Comparison of ENCODE assay signal across 11 cellular contexts in genomic region chr16:79593074-79593531, GRCh38. TPM values are rescaled to one million over a fixed set of nuclear protein-coding genes. Genes with fewer than 3 reads are reported as not detected.
DNase-seq lines count a peak whose midpoint lies in the region; ATAC-seq and TF ChIP-seq lines count a peak whose summit lies in the region.
"Had no signal": no experiment of that assay in that cellular context is flagged by ENCODE, and none has a peak within 500 bp of the region (broad histone marks: within the 10 kb centered on the region; RNA-seq: fewer than 3 reads in every experiment).

No MANE protein-coding gene starts in this region.

- no peaks in the 10 kb centered on the region for H3K9me3 Mint-ChIP-seq in activated CD4-positive, alpha-beta memory T cell treated with anti-CD3 and anti-CD28 coated beads, Interleukin-2, amount 10 ng/mL, durations not matched to agents 7 days and 5 days
- H3K9me3 Mint-ChIP-seq: GM23338 had no signal

- H3K4me3 Mint-ChIP-seq in activated CD4-positive, alpha-beta memory T cell treated with anti-CD3 and anti-CD28 coated beads, Interleukin-2, amount 10 ng/mL, durations not matched to agents 7 days and 5 days: peak overlapping the region; percentile 30
- H3K4me3 Mint-ChIP-seq: GM23338 had no signal

- H3K27me3 ChIP-seq in left ventricle myocardium inferior (ENCODE audit: low read depth): peaks cover 15% of the 10 kb centered on the region

- H3K4me2 ChIP-seq in OCI-LY7 (ENCODE audit: low read length): no peak overlapping the region
- H3K4me2 ChIP-seq: GM23338 had no signal

- H3K27ac ChIP-seq in left ventricle myocardium inferior (replicated peaks) (peak overlapping the region; percentile 95), OCI-LY7 (ENCODE audit: low read depth, low read length, poor library complexity, severe bottlenecking) (no peak overlapping the region)

- peaks cover 50% of the 10 kb centered on the region for H3K4me1 Mint-ChIP-seq in activated CD4-positive, alpha-beta memory T cell treated with anti-CD3 and anti-CD28 coated beads, Interleukin-2, amount 10 ng/mL, durations not matched to agents 7 days and 5 days

- H3K4me1 ChIP-seq in left ventricle myocardium inferior (peaks cover 42% of the 10 kb centered on the region), OCI-LY7 (ENCODE audit: insufficient read depth, low read length, poor library complexity, severe bottlenecking) (no peaks in the 10 kb centered on the region)

- H3K79me2 ChIP-seq in OCI-LY7 (ENCODE audit: insufficient read depth, low read depth, low read length): no peaks in the 10 kb centered on the region

- no peak overlapping the region for H2AFZ ChIP-seq in OCI-LY7 (ENCODE audit: low read length)
- H2AFZ ChIP-seq: GM23338 had no signal

- H3K4me3 ChIP-seq in left ventricle myocardium inferior (peak overlapping the region; percentile 79), OCI-LY7 (ENCODE audit: low read depth, low read length, poor library complexity, severe bottlenecking) (no peak overlapping the region)
- H3K4me3 ChIP-seq: GM23338 had no signal

- POLR2A ChIA-PET in activated CD4-positive, alpha-beta memory T cell treated with anti-CD3 and anti-CD28 coated beads, Interleukin-2, amount 10 ng/mL, durations not matched to agents 7 days and 5 days (lab: Charles Lee): interaction anchor here (0.9 to 1.9 kb wide), 9 partner anchors 8 to 699 kb away, joined by 3 to 8 read pairs (median 3); partner anchors contain the start of gene MAF
- POLR2A ChIA-PET in OCI-LY7 (lab: Charles Lee): no interaction called here

- CTCF ChIA-PET in activated CD4-positive, alpha-beta memory T cell treated with anti-CD3 and anti-CD28 coated beads, Interleukin-2, amount 10 ng/mL, durations not matched to agents 7 days and 5 days (lab: Charles Lee): no interaction called here
- CTCF ChIA-PET in OCI-LY7 (lab: Charles Lee; ENCODE audit: unreplicated experiment): no interaction called here

- ATAC-seq in HG02642 (IDR thresholded peaks at IDR 0.05; ENCODE audit: poor library complexity, unreplicated experiment): no peak
- ATAC-seq: GM23338 had no signal

- H3K36me3 ChIP-seq in left ventricle myocardium inferior (no peaks in the 10 kb centered on the region), OCI-LY7 (ENCODE audit: insufficient read depth, low read length) (no peaks in the 10 kb centered on the region)

- H3K27ac Mint-ChIP-seq in activated CD4-positive, alpha-beta memory T cell treated with anti-CD3 and anti-CD28 coated beads, Interleukin-2, amount 10 ng/mL, durations not matched to agents 7 days and 5 days: peak overlapping the region; percentile 64
- H3K27ac Mint-ChIP-seq: GM23338 had no signal

- DNase-seq in DMS153 treated with DMSO at 0.1 percent for 48 hours (lab: John Stamatoyannopoulos, UW; ENCODE audit: unreplicated experiment) (peak; percentile 33), left ventricle myocardium inferior (no peak), renal cortical epithelial cell (ENCODE audit: low read depth) (peak; percentile 51), OCI-LY7 (ENCODE audit: low spot score) (no peak), T-helper 9 cell (no peak)
- no peak for DNase-seq in activated CD4-positive, alpha-beta memory T cell treated with anti-CD3 and anti-CD28 coated beads, Interleukin-2, amount 10 ng/mL, durations not matched to agents 7 days and 5 days
- DNase-seq in stimulated activated CD8-positive, alpha-beta memory T cell treated with anti-CD3 and anti-CD28 coated beads, Interleukin-4, amount 100 ng/mL, for 48 hours: no peak
- DNase-seq: activated effector memory CD4-positive, alpha-beta T cell treated with Interleukin-2 at 50 U/mL for 16 hours; NCI-H2029 had no signal

- intact Hi-C loops in left ventricle myocardium inferior (cut with micrococcal nuclease) (no loop called here), OCI-LY7 (cut with micrococcal nuclease; ENCODE audit: unreplicated experiment) (no loop called here)

- H3K27me3 Mint-ChIP-seq in activated CD4-positive, alpha-beta memory T cell treated with anti-CD3 and anti-CD28 coated beads, Interleukin-2, amount 10 ng/mL, durations not matched to agents 7 days and 5 days: peaks cover 2% of the 10 kb centered on the region

- no peaks in the 10 kb centered on the region for H3K9me3 ChIP-seq in left ventricle myocardium inferior (replicated peaks)
- H3K9me3 ChIP-seq in OCI-LY7 (ENCODE audit: low read length): no peaks in the 10 kb centered on the region

- no TSS peak for BruUV-seq in OCI-LY7 (replicated peaks; lab: Mats Ljungman, UMichigan)

- H3K9me2 ChIP-seq in OCI-LY7 (ENCODE audit: insufficient read depth, low read length): no peaks in the 10 kb centered on the region

- H4K20me1 ChIP-seq in OCI-LY7 (ENCODE audit: insufficient read depth, low read length): no peaks in the 10 kb centered on the region

- peaks cover 69% of the 10 kb centered on the region for H3K36me3 Mint-ChIP-seq in activated CD4-positive, alpha-beta memory T cell treated with anti-CD3 and anti-CD28 coated beads, Interleukin-2, amount 10 ng/mL, durations not matched to agents 7 days and 5 days (ENCODE audit: low read depth)

- TF ChIP-seq CTCF in left ventricle myocardium inferior (IDR thresholded peaks at IDR 0.05; ENCODE audit: borderline replicate concordance) (no peak), OCI-LY7 (conservative IDR thresholded peaks at IDR 0.05; ENCODE audit: low read length) (no peak)

RNA-seq across cellular contexts. Expression of gene MAF, which starts 7.4 kb away (rescaled TPM):
- total RNA-seq in activated CD4-positive, alpha-beta memory T cell treated with anti-CD3 and anti-CD28 coated beads, Interleukin-2, amount 10 ng/mL, durations not matched to agents 7 days and 5 days: 100 to 1,000 TPM; 279 to 281 TPM
- 11.5 TPM for total RNA-seq in left ventricle myocardium inferior
- 5.2 and 8.0 TPM in 2 replicates for total RNA-seq in renal cortical epithelial cell
- not detected in 2 replicates for total RNA-seq in OCI-LY7 (2014; rRNA removed; shearing (Covaris generic))
- total RNA-seq in OCI-LY7 (2022): not detected in 2 replicates

Comparison
In these comparisons a context has a peak if more than half of its experiments do, and no peak if none do; other contexts are left out.
1. DNase-seq: peak in DMS153 treated with DMSO at 0.1 percent for 48 hours (single experiment) and renal cortical epithelial cell (single experiment); none in activated CD4-positive, alpha-beta memory T cell treated with anti-CD3 and anti-CD28 coated beads, Interleukin-2, amount 10 ng/mL, durations not matched to agents 7 days and 5 days (single experiment), left ventricle myocardium inferior (single experiment), stimulated activated CD8-positive, alpha-beta memory T cell treated with anti-CD3 and anti-CD28 coated beads, Interleukin-4, amount 100 ng/mL, for 48 hours (single experiment), OCI-LY7 (single experiment) and T-helper 9 cell (single experiment).
2. RNA of gene MAF, which starts 7.4 kb away (total RNA-seq): 279 to 281 TPM in activated CD4-positive, alpha-beta memory T cell treated with anti-CD3 and anti-CD28 coated beads, Interleukin-2, amount 10 ng/mL, durations not matched to agents 7 days and 5 days; 11.5 TPM in left ventricle myocardium inferior (single experiment), 5.2 to 8.0 TPM in renal cortical epithelial cell and not detected in OCI-LY7; every median in the first group is over 10 times any median in the second.